ENCODE assay signal across 8 cellular contexts in the genomic region with DNA sequence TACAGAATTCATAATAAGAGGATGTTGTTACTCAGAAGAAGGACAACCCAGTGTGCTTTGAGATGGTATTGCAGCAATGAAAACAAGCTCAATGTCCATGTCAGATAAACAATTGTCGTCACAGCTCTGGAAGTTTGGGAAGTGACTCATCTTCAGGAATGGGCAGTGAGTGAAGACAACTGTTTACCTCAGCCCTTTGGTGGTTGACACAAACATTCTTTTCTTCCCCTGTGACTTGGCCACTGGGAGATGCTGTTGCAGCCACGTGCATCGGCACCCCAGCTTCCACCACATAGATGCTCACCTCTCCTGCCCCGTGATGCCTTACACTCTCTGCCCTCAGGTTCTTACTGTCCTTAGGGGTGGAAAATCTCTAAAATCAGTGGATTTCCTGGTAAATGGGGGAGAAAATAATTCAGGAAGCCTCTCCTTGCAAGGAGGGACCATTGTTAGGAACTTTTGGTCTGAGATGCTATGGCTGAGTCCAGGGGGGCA.
DNase-seq lines count a peak whose midpoint lies in the region; ATAC-seq, FAIRE-seq and TF ChIP-seq lines count a peak whose summit lies in the region.
"Had no signal": no experiment of that assay in that cellular context is flagged by ENCODE, and none has a peak within 500 bp of the region (broad histone marks: within the 10 kb centered on the region; RNA-seq: fewer than 3 reads in every experiment).

No MANE protein-coding gene starts in this region.

- intact Hi-C loops in lower lobe of right lung (cut with DNase I), result no loop called here

- peak; percentile 70 to 78 for ATAC-seq in lower lobe of right lung
- no peak for ATAC-seq in HG02870 (IDR thresholded peaks at IDR 0.05; ENCODE audit: unreplicated experiment)
- no peak for ATAC-seq in HG03442 (IDR thresholded peaks at IDR 0.05; ENCODE audit: unreplicated experiment)

- H3K4me3 ChIP-seq in duodenal mucosa (ENCODE audit: low read depth in 1 of 2, low read length in 2 of 2) (no peak overlapping the region), lower lobe of right lung (no peak overlapping the region)

- peak overlapping the region; percentile 63 for H3K27ac ChIP-seq in duodenal mucosa (ENCODE audit: low read depth, low read length)
- peak overlapping the region; percentile 70 for H3K27ac ChIP-seq in lower lobe of right lung

- DNase-seq in M059J (ENCODE audit: low read depth), result peak; percentile 99
- DNase-seq in lower lobe of right lung, result no peak
- peak; percentile 92 for DNase-seq in urothelium cell line (ENCODE audit: low spot score)
- DNase-seq in SKM-1 treated with dmso at 0.1 percent for 144 hours (lab: John Stamatoyannopoulos, UW; ENCODE audit: unreplicated experiment), result no peak
- DNase-seq: activated gamma-delta T cell treated with Interleukin-2 at 50 U/mL for 16 hours had no signal

- TF ChIP-seq CTCF in lower lobe of right lung (IDR thresholded peaks at IDR 0.05), result peak; percentile 18

- H3K36me3 ChIP-seq in duodenal mucosa (ENCODE audit: control insufficient read depth in 1 of 2, insufficient read depth in 2 of 2, low read length in 2 of 2) (no peaks in the 10 kb centered on the region), lower lobe of right lung (no peaks in the 10 kb centered on the region)

- H3K9me3 ChIP-seq in duodenal mucosa (ENCODE audit: control insufficient read depth in 1 of 2, low read length in 2 of 2), result no peaks in the 10 kb centered on the region
- H3K9me3 ChIP-seq in lower lobe of right lung, result no peaks in the 10 kb centered on the region

- H3K27me3 ChIP-seq in duodenal mucosa (ENCODE audit: control insufficient read depth in 1 of 2, insufficient read depth in 2 of 2, low read length in 2 of 2) (no peaks in the 10 kb centered on the region), lower lobe of right lung (ENCODE audit: low read depth) (no peaks in the 10 kb centered on the region)

- H3K4me1 ChIP-seq in duodenal mucosa (ENCODE audit: control insufficient read depth in 1 of 2, insufficient read depth in 2 of 2, low read length in 2 of 2), result no peaks in the 10 kb centered on the region
- H3K4me1 ChIP-seq in lower lobe of right lung, result peaks cover 47% of the 10 kb centered on the region

- no peak overlapping the region for H3K9ac ChIP-seq in duodenal mucosa (ENCODE audit: low read depth in 1 of 2, low read length in 2 of 2)

- FAIRE-seq in urothelium cell line (lab: Jason Lieb, UNC), result peak; percentile 78

Comparison
In these comparisons a context has a peak if more than half of its experiments do, and no peak if none do; other contexts are left out.
1. DNase-seq: peak in M059J (single experiment) and urothelium cell line (single experiment); none in lower lobe of right lung (single experiment) and SKM-1 treated with dmso at 0.1 percent for 144 hours (single experiment).
2. ATAC-seq: peak in lower lobe of right lung (2 of 2); none in HG02870 (single experiment) and HG03442 (single experiment).